In genomic region chr2:151306621-151307020, GRCh38 we compare ENCODE assay signal across 1 cellular context.
TF ChIP-seq lines count a peak whose summit lies in the region.

No MANE protein-coding gene starts in this region.

TF ChIP-seq in K562, 482 proteins besides CTCF, POLR2A, EP300 and RAD21:
- 0 out of 2 replicates have a peak, but pooled peaks have one; percentile 51 for TF ChIP-seq JUN (IDR thresholded peaks at IDR 0.05; ENCODE audit: borderline replicate concordance, low read depth, low read length)
- TF ChIP-seq JUN (CRISPR knock-in tag; IDR thresholded peaks at IDR 0.05; ENCODE audit: borderline replicate concordance), result no peak
- TF ChIP-seq DPF2 (IDR thresholded peaks at IDR 0.05), result no peak
- no peak for TF ChIP-seq NCOA4 (IDR thresholded peaks at IDR 0.05; ENCODE audit: partially characterized antibody)
- TF ChIP-seq FUS (optimal IDR thresholded peaks at IDR 0.05; ENCODE audit: low read depth, low read length), result no peak
- no peak for TF ChIP-seq CCAR2 (IDR thresholded peaks at IDR 0.05; ENCODE audit: low read depth, low read length)
- TF ChIP-seq XRCC4 (IDR thresholded peaks at IDR 0.05; ENCODE audit: extremely low read depth, insufficient read depth, insufficient read length), result no peak
- no peak for TF ChIP-seq TCF7 (IDR thresholded peaks at IDR 0.05; ENCODE audit: borderline replicate concordance)
- TF ChIP-seq NR4A1 (CRISPR knock-in tag; IDR thresholded peaks at IDR 0.05), result no peak
- no peak for TF ChIP-seq NR4A1 (tag; IDR thresholded peaks at IDR 0.05)
- TF ChIP-seq, protein P1, sequence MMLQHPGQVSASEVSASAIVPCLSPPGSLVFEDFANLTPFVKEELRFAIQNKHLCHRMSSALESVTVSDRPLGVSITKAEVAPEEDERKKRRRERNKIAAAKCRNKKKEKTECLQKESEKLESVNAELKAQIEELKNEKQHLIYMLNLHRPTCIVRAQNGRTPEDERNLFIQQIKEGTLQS (IDR thresholded peaks at IDR 0.05), result peak; percentile 79
- TF ChIP-seq, protein P1 (CRISPR knock-in tag; conservative IDR thresholded peaks at IDR 0.05), result no peak
- TF ChIP-seq, protein P2, sequence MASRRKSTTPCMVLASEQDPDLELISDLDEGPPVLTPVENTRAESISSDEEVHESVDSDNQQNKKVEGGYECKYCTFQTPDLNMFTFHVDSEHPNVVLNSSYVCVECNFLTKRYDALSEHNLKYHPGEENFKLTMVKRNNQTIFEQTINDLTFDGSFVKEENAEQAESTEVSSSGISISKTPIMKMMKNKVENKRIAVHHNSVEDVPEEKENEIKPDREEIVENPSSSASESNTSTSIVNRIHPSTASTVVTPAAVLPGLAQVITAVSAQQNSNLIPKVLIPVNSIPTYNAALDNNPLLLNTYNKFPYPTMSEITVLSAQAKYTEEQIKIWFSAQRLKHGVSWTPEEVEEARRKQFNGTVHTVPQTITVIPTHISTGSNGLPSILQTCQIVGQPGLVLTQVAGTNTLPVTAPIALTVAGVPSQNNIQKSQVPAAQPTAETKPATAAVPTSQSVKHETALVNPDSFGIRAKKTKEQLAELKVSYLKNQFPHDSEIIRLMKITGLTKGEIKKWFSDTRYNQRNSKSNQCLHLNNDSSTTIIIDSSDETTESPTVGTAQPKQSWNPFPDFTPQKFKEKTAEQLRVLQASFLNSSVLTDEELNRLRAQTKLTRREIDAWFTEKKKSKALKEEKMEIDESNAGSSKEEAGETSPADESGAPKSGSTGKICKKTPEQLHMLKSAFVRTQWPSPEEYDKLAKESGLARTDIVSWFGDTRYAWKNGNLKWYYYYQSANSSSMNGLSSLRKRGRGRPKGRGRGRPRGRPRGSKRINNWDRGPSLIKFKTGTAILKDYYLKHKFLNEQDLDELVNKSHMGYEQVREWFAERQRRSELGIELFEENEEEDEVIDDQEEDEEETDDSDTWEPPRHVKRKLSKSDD (conservative IDR thresholded peaks at IDR 0.05; ENCODE audit: low read length), result no peak
- no peak for TF ChIP-seq GTF2E2 (tag; IDR thresholded peaks at IDR 0.05)
- TF ChIP-seq, protein P3, sequence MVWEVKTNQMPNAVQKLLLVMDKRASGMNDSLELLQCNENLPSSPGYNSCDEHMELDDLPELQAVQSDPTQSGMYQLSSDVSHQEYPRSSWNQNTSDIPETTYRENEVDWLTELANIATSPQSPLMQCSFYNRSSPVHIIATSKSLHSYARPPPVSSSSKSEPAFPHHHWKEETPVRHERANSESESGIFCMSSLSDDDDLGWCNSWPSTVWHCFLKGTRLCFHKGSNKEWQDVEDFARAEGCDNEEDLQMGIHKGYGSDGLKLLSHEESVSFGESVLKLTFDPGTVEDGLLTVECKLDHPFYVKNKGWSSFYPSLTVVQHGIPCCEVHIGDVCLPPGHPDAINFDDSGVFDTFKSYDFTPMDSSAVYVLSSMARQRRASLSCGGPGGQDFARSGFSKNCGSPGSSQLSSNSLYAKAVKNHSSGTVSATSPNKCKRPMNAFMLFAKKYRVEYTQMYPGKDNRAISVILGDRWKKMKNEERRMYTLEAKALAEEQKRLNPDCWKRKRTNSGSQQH (CRISPR knock-in tag; IDR thresholded peaks at IDR 0.05), result no peak
- TF ChIP-seq SLC30A9 (CRISPR knock-in tag; IDR thresholded peaks at IDR 0.05), result no peak
- TF ChIP-seq LCOR (CRISPR knock-in tag; IDR thresholded peaks at IDR 0.05), result no peak
- no peak for TF ChIP-seq PRMT5 (CRISPR knock-in tag; IDR thresholded peaks at IDR 0.05)
- no peak for TF ChIP-seq DACH1 (IDR thresholded peaks at IDR 0.05; ENCODE audit: partially characterized antibody)
- peak in 1 of 2 experiments; percentile 45; a peak in 2 of 4 replicates for TF ChIP-seq TRIM24 (IDR thresholded peaks at IDR 0.05)
- TF ChIP-seq JUND (IDR thresholded peaks at IDR 0.05; ENCODE audit: borderline replicate concordance, low read depth, low read length), result 0 out of 2 replicates have a peak, but pooled peaks have one; percentile 39
- no peak for TF ChIP-seq JUND (tag; IDR thresholded peaks at IDR 0.05; ENCODE audit: borderline replicate concordance, low read depth, low read length)
- TF ChIP-seq TAF1 (IDR thresholded peaks at IDR 0.05; ENCODE audit: control insufficient read depth, extremely low read depth, insufficient read depth, low read length, severe bottlenecking), result no peak
- no peak for TF ChIP-seq ZNF143 (CRISPR knock-in tag; IDR thresholded peaks at IDR 0.05)
- no peak for TF ChIP-seq CEBPG (CRISPR knock-in tag; IDR thresholded peaks at IDR 0.05)
- TF ChIP-seq CEBPG (tag; conservative IDR thresholded peaks at IDR 0.05 in 1 of 2, IDR thresholded peaks at IDR 0.05 in 1 of 2), result peak in 1 of 2 experiments; percentile 65; a peak in 1 of 4 replicates
- no peak for TF ChIP-seq SREBF2 (CRISPR knock-in tag; IDR thresholded peaks at IDR 0.05)
- TF ChIP-seq, protein P4, sequence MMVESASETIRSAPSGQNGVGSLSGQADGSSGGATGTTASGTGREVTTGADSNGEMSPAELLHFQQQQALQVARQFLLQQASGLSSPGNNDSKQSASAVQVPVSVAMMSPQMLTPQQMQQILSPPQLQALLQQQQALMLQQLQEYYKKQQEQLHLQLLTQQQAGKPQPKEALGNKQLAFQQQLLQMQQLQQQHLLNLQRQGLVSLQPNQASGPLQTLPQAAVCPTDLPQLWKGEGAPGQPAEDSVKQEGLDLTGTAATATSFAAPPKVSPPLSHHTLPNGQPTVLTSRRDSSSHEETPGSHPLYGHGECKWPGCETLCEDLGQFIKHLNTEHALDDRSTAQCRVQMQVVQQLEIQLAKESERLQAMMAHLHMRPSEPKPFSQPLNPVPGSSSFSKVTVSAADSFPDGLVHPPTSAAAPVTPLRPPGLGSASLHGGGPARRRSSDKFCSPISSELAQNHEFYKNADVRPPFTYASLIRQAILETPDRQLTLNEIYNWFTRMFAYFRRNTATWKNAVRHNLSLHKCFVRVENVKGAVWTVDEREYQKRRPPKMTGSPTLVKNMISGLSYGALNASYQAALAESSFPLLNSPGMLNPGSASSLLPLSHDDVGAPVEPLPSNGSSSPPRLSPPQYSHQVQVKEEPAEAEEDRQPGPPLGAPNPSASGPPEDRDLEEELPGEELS (CRISPR knock-in tag; IDR thresholded peaks at IDR 0.05; ENCODE audit: borderline replicate concordance), result no peak
- TF ChIP-seq BMI1 (IDR thresholded peaks at IDR 0.05; ENCODE audit: low read length), result no peak
- TF ChIP-seq ZNF57 (CRISPR knock-in tag; IDR thresholded peaks at IDR 0.05), result no peak
- TF ChIP-seq TAF15 (IDR thresholded peaks at IDR 0.05; ENCODE audit: low read depth, low read length), result no peak
- TF ChIP-seq, protein P5, sequence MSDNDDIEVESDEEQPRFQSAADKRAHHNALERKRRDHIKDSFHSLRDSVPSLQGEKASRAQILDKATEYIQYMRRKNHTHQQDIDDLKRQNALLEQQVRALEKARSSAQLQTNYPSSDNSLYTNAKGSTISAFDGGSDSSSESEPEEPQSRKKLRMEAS (CRISPR knock-in tag; IDR thresholded peaks at IDR 0.05), result no peak
- TF ChIP-seq ZNF780A (CRISPR knock-in tag; IDR thresholded peaks at IDR 0.05), result no peak
- TF ChIP-seq PHB (CRISPR knock-in tag; IDR thresholded peaks at IDR 0.05), result no peak
- TF ChIP-seq CBFB (CRISPR knock-in tag; IDR thresholded peaks at IDR 0.05), result no peak
- no peak for TF ChIP-seq E2F3 (CRISPR knock-in tag; IDR thresholded peaks at IDR 0.05)
- no peak for TF ChIP-seq FOXJ2 (tag; IDR thresholded peaks at IDR 0.05)
- TF ChIP-seq ZBTB49 (CRISPR knock-in tag; IDR thresholded peaks at IDR 0.05; ENCODE audit: borderline replicate concordance), result no peak
- no peak for TF ChIP-seq ZNF23 (CRISPR knock-in tag; IDR thresholded peaks at IDR 0.05)
- TF ChIP-seq ZNF224 (CRISPR knock-in tag; IDR thresholded peaks at IDR 0.05), result no peak
- no peak for TF ChIP-seq POLR3G (IDR thresholded peaks at IDR 0.05; ENCODE audit: extremely low read depth, insufficient read length, insufficient replicate concordance)
- TF ChIP-seq TAL1 (IDR thresholded peaks at IDR 0.05), result no peak
- no peak for TF ChIP-seq TBP (optimal IDR thresholded peaks at IDR 0.05; ENCODE audit: low read depth, low read length)
- peak; percentile 61 for TF ChIP-seq FOSL1 (tag; conservative IDR thresholded peaks at IDR 0.05)
- no peak for TF ChIP-seq ESRRA (IDR thresholded peaks at IDR 0.05; ENCODE audit: borderline replicate concordance, low read depth)
- TF ChIP-seq RBM15 (IDR thresholded peaks at IDR 0.05; ENCODE audit: insufficient read depth, low read length), result no peak
- TF ChIP-seq ATF7 (IDR thresholded peaks at IDR 0.05), result peak; percentile 20; the same call in 1 of the 2 replicates
- no peak for TF ChIP-seq POLR2AphosphoS5 (IDR thresholded peaks at IDR 0.05; ENCODE audit: control insufficient read depth, insufficient read depth, low read depth, low read length)
- TF ChIP-seq CBX5 (IDR thresholded peaks at IDR 0.05; ENCODE audit: borderline replicate concordance, low read depth), result no peak
- TF ChIP-seq ZNF384 (IDR thresholded peaks at IDR 0.05; ENCODE audit: low read depth, low read length), result no peak
- TF ChIP-seq, protein P6, sequence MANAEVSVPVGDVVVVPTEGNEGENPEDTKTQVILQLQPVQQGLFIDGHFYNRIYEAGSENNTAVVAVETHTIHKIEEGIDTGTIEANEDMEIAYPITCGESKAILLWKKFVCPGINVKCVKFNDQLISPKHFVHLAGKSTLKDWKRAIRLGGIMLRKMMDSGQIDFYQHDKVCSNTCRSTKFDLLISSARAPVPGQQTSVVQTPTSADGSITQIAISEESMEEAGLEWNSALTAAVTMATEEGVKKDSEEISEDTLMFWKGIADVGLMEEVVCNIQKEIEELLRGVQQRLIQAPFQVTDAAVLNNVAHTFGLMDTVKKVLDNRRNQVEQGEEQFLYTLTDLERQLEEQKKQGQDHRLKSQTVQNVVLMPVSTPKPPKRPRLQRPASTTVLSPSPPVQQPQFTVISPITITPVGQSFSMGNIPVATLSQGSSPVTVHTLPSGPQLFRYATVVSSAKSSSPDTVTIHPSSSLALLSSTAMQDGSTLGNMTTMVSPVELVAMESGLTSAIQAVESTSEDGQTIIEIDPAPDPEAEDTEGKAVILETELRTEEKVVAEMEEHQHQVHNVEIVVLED (CRISPR knock-in tag; IDR thresholded peaks at IDR 0.05), result no peak
- TF ChIP-seq PTRF (tag; IDR thresholded peaks at IDR 0.05), result no peak
- TF ChIP-seq FIP1L1 (IDR thresholded peaks at IDR 0.05; ENCODE audit: low read depth, low read length, poor library complexity, severe bottlenecking), result no peak
- no peak for TF ChIP-seq HIVEP1 (CRISPR knock-in tag; IDR thresholded peaks at IDR 0.05)
- TF ChIP-seq ZFX (CRISPR knock-in tag; IDR thresholded peaks at IDR 0.05), result no peak
